ENCODE assay signal across 1 cellular context in the genomic region with DNA sequence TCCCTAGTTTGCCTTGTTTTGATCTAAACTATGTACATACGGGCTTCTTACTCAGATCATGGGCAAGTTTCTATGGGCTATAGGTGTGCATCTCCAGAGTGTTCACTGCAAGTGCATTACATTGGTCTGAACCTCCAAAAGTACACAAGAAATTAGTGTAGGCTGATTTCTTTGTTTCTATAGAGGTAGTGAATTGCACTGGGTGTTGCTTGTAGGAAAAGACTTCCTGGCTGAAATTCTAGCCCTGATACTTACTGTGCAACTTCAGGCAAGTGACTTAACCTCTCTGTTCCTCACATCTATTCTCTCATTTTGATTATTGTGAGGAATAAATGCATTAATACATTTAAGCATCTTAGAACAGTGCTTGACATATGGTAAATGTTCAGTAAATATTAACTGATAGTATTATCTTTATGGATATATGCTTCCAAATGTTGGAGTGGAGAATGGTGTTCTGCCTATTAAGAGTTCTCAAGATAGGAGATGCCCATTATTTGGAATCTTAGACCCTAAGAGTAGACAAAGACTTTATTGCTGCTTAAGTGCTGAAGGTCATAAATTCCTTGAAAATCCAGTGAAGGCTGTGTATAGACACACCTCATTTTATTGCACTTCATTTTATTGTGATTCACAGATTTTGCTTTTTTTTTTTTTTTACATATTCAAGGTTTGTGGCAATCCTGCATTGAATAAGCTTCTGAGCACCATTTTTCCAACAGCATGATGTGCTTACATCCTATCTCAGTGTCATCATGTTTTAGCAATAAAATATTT.
TF ChIP-seq lines count a peak whose summit lies in the region.

No MANE protein-coding gene starts in this region.

TF ChIP-seq in H1, 55 proteins besides CTCF, POLR2A, EP300 and RAD21:
- TF ChIP-seq CREB1 (IDR thresholded peaks at IDR 0.05) (no peak), TCF12 (IDR thresholded peaks at IDR 0.05; ENCODE audit: low read depth, low read length) (no peak), CHD1 (IDR thresholded peaks at IDR 0.05; ENCODE audit: low read depth, low read length) (no peak), KDM1A (IDR thresholded peaks at IDR 0.05; ENCODE audit: borderline replicate concordance, low read length) (peak; percentile 83; the same call in 1 of the 2 replicates)
